Comparison of ENCODE assay signal across 21 cellular contexts in genomic region chr7:23308754-23309153, GRCh38. TPM values are rescaled to one million over a fixed set of nuclear protein-coding genes. Genes with fewer than 3 reads are reported as not detected.
DNase-seq lines count a peak whose midpoint lies in the region; ATAC-seq, FAIRE-seq and TF ChIP-seq lines count a peak whose summit lies in the region.
"Had no signal": no experiment of that assay in that cellular context is flagged by ENCODE, and none has a peak within 500 bp of the region (broad histone marks: within the 10 kb centered on the region; RNA-seq: fewer than 3 reads in every experiment).

No MANE protein-coding gene starts in this region.

- no peak for TF ChIP-seq CTCF in CD4-positive, alpha-beta T cell (IDR thresholded peaks at IDR 0.05)
- no peak for TF ChIP-seq CTCF in glutamatergic neuron (IDR thresholded peaks at IDR 0.05; ENCODE audit: partially characterized antibody, unreplicated experiment)

- H3K9me3 Mint-ChIP-seq in activated naive CD8-positive, alpha-beta T cell (ENCODE audit: low read depth), result no peaks in the 10 kb centered on the region
- H3K9me3 Mint-ChIP-seq in activated naive CD8-positive, alpha-beta T cell treated with anti-CD3 and anti-CD28 coated beads for 36 hours, result no peaks in the 10 kb centered on the region
- no peaks in the 10 kb centered on the region for H3K9me3 Mint-ChIP-seq in CD4-positive, alpha-beta T cell
- peaks cover 4% of the 10 kb centered on the region for H3K9me3 Mint-ChIP-seq in glutamatergic neuron (ENCODE audit: unreplicated experiment)
- H3K9me3 Mint-ChIP-seq: CD14-positive monocyte; CD4-positive, alpha-beta memory T cell had no signal

- no peaks in the 10 kb centered on the region for H3K27me3 Mint-ChIP-seq in activated naive CD8-positive, alpha-beta T cell
- H3K27me3 Mint-ChIP-seq in activated naive CD8-positive, alpha-beta T cell treated with anti-CD3 and anti-CD28 coated beads for 36 hours, result no peaks in the 10 kb centered on the region
- H3K27me3 Mint-ChIP-seq in CD4-positive, alpha-beta T cell, result no peaks in the 10 kb centered on the region
- H3K27me3 Mint-ChIP-seq in glutamatergic neuron (ENCODE audit: unreplicated experiment), result no peaks in the 10 kb centered on the region
- H3K27me3 Mint-ChIP-seq: CD4-positive, alpha-beta memory T cell had no signal

- peak overlapping the region; percentile 28 for H3K27ac Mint-ChIP-seq in activated naive CD8-positive, alpha-beta T cell
- no peak overlapping the region for H3K27ac Mint-ChIP-seq in activated naive CD8-positive, alpha-beta T cell treated with anti-CD3 and anti-CD28 coated beads for 36 hours
- no peak overlapping the region for H3K27ac Mint-ChIP-seq in CD4-positive, alpha-beta T cell
- peak overlapping the region; percentile 14 for H3K27ac Mint-ChIP-seq in glutamatergic neuron (ENCODE audit: unreplicated experiment)
- H3K27ac Mint-ChIP-seq: CD14-positive monocyte had no signal

- H3K4me1 Mint-ChIP-seq in activated naive CD8-positive, alpha-beta T cell (ENCODE audit: low read depth), result peaks cover 45% of the 10 kb centered on the region
- peaks cover 43% of the 10 kb centered on the region for H3K4me1 Mint-ChIP-seq in activated naive CD8-positive, alpha-beta T cell treated with anti-CD3 and anti-CD28 coated beads for 36 hours
- H3K4me1 Mint-ChIP-seq in CD4-positive, alpha-beta T cell (ENCODE audit: low read depth), result peaks cover 36% of the 10 kb centered on the region
- peaks cover 29% of the 10 kb centered on the region for H3K4me1 Mint-ChIP-seq in glutamatergic neuron (ENCODE audit: low read depth, unreplicated experiment)
- H3K4me1 Mint-ChIP-seq: H9 had no signal

- peak overlapping the region; percentile 7 for H3K27ac ChIP-seq in CD4-positive, alpha-beta T cell (ENCODE audit: low read depth, low read length)
- H3K27ac ChIP-seq: A549; BLaER1 treated with 17β-estradiol and CSF1 and Interleukin-3, amounts not matched to agents 10 nM and 100 nM had no signal

- FAIRE-seq in GM12891 (lab: Jason Lieb, UNC) (peak; percentile 26), H54 (lab: Jason Lieb, UNC) (no peak)
- FAIRE-seq: A549, GM19239, H1 had no signal

- POLR2A ChIA-PET in CD4-positive, alpha-beta T cell (lab: Charles Lee), result no interaction called here

- H3K36me3 Mint-ChIP-seq in activated naive CD8-positive, alpha-beta T cell, result peaks cover 15% of the 10 kb centered on the region
- H3K36me3 Mint-ChIP-seq in activated naive CD8-positive, alpha-beta T cell treated with anti-CD3 and anti-CD28 coated beads for 36 hours, result peaks cover 46% of the 10 kb centered on the region
- peaks cover 71% of the 10 kb centered on the region for H3K36me3 Mint-ChIP-seq in CD4-positive, alpha-beta T cell (ENCODE audit: low read depth)
- no peaks in the 10 kb centered on the region for H3K36me3 Mint-ChIP-seq in glutamatergic neuron (ENCODE audit: unreplicated experiment)

- intact Hi-C loops in CD4-positive, alpha-beta T cell (cut with DNase I, micrococcal nuclease), result loop anchor here in 1 of 2 experiments (10.0 kb wide), 1 partner anchor 1866 kb away; no protein-coding TSS in a partner anchor

- ATAC-seq in CD4-positive, alpha-beta T cell (ENCODE audit: poor library complexity), result no peak
- no peak for ATAC-seq in GM21825 (IDR thresholded peaks at IDR 0.05; ENCODE audit: unreplicated experiment)
- ATAC-seq: A549 had no signal

- H3K27me3 ChIP-seq in CD4-positive, alpha-beta T cell (ENCODE audit: control insufficient read depth, insufficient read depth, low read length), result no peaks in the 10 kb centered on the region
- H3K27me3 ChIP-seq: BE2C; BLaER1 treated with 17β-estradiol and CSF1 and Interleukin-3, amounts not matched to agents 10 nM and 100 nM had no signal

- no peak for TF ChIP-seq POLR2A in GM12891 (IDR thresholded peaks at IDR 0.05; ENCODE audit: low read depth, low read length)
- no peak for TF ChIP-seq POLR2A in H54 (IDR thresholded peaks at IDR 0.05; ENCODE audit: low read depth, low read length)

- no peak overlapping the region for H3K4me3 Mint-ChIP-seq in activated naive CD8-positive, alpha-beta T cell
- no peak overlapping the region for H3K4me3 Mint-ChIP-seq in activated naive CD8-positive, alpha-beta T cell treated with anti-CD3 and anti-CD28 coated beads for 36 hours
- H3K4me3 Mint-ChIP-seq in CD4-positive, alpha-beta T cell, result no peak overlapping the region
- no peak overlapping the region for H3K4me3 Mint-ChIP-seq in glutamatergic neuron (ENCODE audit: unreplicated experiment)
- H3K4me3 Mint-ChIP-seq: CD14-positive monocyte; CD4-positive, alpha-beta memory T cell; H9 had no signal

- no peak for DNase-seq in activated naive CD8-positive, alpha-beta T cell treated with anti-CD3 and anti-CD28 coated beads for 36 hours
- DNase-seq in CD4-positive, alpha-beta T cell, result no peak
- DNase-seq in GM12891 (ENCODE audit: insufficient read length, low spot score) (no peak), glutamatergic neuron (no peak), H54 (ENCODE audit: insufficient read length, low spot score) (no peak)
- DNase-seq: 8988T; ACHN; AML-193; BE2C; CD4-positive, alpha-beta memory T cell; COR-L47; DMS153; DND-41; H9 had no signal

- H3K9me3 ChIP-seq in CD4-positive, alpha-beta T cell (ENCODE audit: control insufficient read depth, low read length), result no peaks in the 10 kb centered on the region
- H3K9me3 ChIP-seq: A549, BE2C had no signal

- CTCF ChIA-PET in CD4-positive, alpha-beta T cell (lab: Charles Lee), result no interaction called here

TF ChIP-seq in GM12891, 5 proteins besides CTCF, POLR2A, EP300 and RAD21:
- TF ChIP-seq POLR2AphosphoS5 (IDR thresholded peaks at IDR 0.05; ENCODE audit: low read depth, low read length) (no peak), SPI1 (IDR thresholded peaks at IDR 0.05; ENCODE audit: low read depth, low read length) (no peak), POU2F2 (IDR thresholded peaks at IDR 0.05; ENCODE audit: low read depth, low read length) (no peak), PAX5 (IDR thresholded peaks at IDR 0.05; ENCODE audit: insufficient read depth, low read length, severe bottlenecking) (no peak), TAF1 (IDR thresholded peaks at IDR 0.05; ENCODE audit: low read depth, low read length) (no peak)

RNA-seq across cellular contexts. Expression of gene MALSU1, which starts 9.6 kb away (rescaled TPM):
- 100 to 1,000 TPM; 116 to 120 TPM for total RNA-seq in activated naive CD8-positive, alpha-beta T cell treated with anti-CD3 and anti-CD28 coated beads for 36 hours
- total RNA-seq in CD4-positive, alpha-beta T cell, result 10 to 100 TPM; 50.5 to 50.9 TPM
- polyA plus RNA-seq in GM12891 (2012; ENCODE audit: low read depth, missing spikeins), result 61.7 TPM
- 46.3 TPM for total RNA-seq in glutamatergic neuron (ENCODE audit: unreplicated experiment)

Comparison
In these comparisons a context has a peak if more than half of its experiments do, and no peak if none do; other contexts are left out.
1. H3K27ac Mint-ChIP-seq: peak in activated naive CD8-positive, alpha-beta T cell (single experiment) and glutamatergic neuron (single experiment); none in activated naive CD8-positive, alpha-beta T cell treated with anti-CD3 and anti-CD28 coated beads for 36 hours (single experiment) and CD4-positive, alpha-beta T cell (single experiment).